ENCODE assay signal across 16 cellular contexts in genomic region chr5:149827086-149827485, GRCh38.
A peak's percentile ranks its signal among the peaks of the same experiment; 100 is the strongest.
DNase-seq lines count a peak whose midpoint lies in the region; ATAC-seq and TF ChIP-seq lines count a peak whose summit lies in the region.
"Had no signal": no experiment of that assay in that cellular context is flagged by ENCODE, and none has a peak within 500 bp of the region (broad histone marks: within the 10 kb centered on the region; RNA-seq: fewer than 3 reads in every experiment).

No MANE protein-coding gene starts in this region.

- no TSS peak for BruUV-seq in A673 (replicated peaks; lab: Mats Ljungman, UMichigan)

- WGBS in trophoblast cell (ENCODE audit: extremely low coverage, insufficient coverage, insufficient read length), result no CpG with 5 or more reads among the region's 5 CpGs
- WGBS in transverse colon (ENCODE audit: low coverage in 1 of 2), 2 donors, result 80 to 83% methylated on average over 5 of the region's 5 CpGs

- H3K14ac ChIP-seq in trophoblast cell (ENCODE audit: low read length), result no peak overlapping the region

- no peak overlapping the region for H3K4ac ChIP-seq in trophoblast cell (ENCODE audit: low read depth, low read length)

- no peak overlapping the region for H3K9ac ChIP-seq in trophoblast cell (ENCODE audit: low read length)

- no peak overlapping the region for H2AFZ ChIP-seq in trophoblast cell (ENCODE audit: insufficient read depth, low read length, poor library complexity)

- no peak overlapping the region for H3K23ac ChIP-seq in trophoblast cell (ENCODE audit: low read length)

- H3K36me3 Mint-ChIP-seq in activated naive CD4-positive, alpha-beta T cell treated with anti-CD3 and anti-CD28 coated beads, Interleukin-2, amount 50 U/mL, for 24 hours, result peaks cover 1% of the 10 kb centered on the region
- peaks cover 15% of the 10 kb centered on the region for H3K36me3 Mint-ChIP-seq in activated naive CD4-positive, alpha-beta T cell treated with anti-CD3 and anti-CD28 coated beads for 36 hours (ENCODE audit: low read depth)
- no peaks in the 10 kb centered on the region for H3K36me3 Mint-ChIP-seq in brain

- peak overlapping the region; percentile 30 for H3K27ac Mint-ChIP-seq in activated naive CD4-positive, alpha-beta T cell treated with anti-CD3 and anti-CD28 coated beads, Interleukin-2, amount 50 U/mL, for 24 hours
- no peak overlapping the region for H3K27ac Mint-ChIP-seq in activated naive CD4-positive, alpha-beta T cell treated with anti-CD3 and anti-CD28 coated beads for 36 hours
- peak overlapping the region in 4 of 5 experiments; percentile 30 to 75 (median 50) for H3K27ac Mint-ChIP-seq in brain

- H4K12ac ChIP-seq in trophoblast cell (ENCODE audit: low read depth, low read length), result no peak overlapping the region

- in situ Hi-C loops in transverse colon (cut with MboI; ENCODE audit: low pct_ligation_motif_present in 1 of 4, low pct_unique_long_range_greater_than_20kb in 1 of 4, low sequenced_read_pairs in 3 of 4) (loop anchor here in 2 of 4 donors (5.0 to 25.0 kb wide), 5 partner anchors 162 to 385 kb away; no protein-coding TSS in a partner anchor), brain microvascular endothelial cell (cut with HindIII; ENCODE audit: low pct_ligation_motif_present, low sequenced_read_pairs) (loop anchor here (25.0 kb wide), 1 partner anchor 190 kb away; no protein-coding TSS in a partner anchor)

- TF ChIP-seq EP300 in transverse colon (IDR thresholded peaks at IDR 0.05; ENCODE audit: low read depth), result no peak

- H3K27me3 ChIP-seq in trophoblast cell (ENCODE audit: insufficient read depth, low read length), result no peaks in the 10 kb centered on the region
- H3K27me3 ChIP-seq in transverse colon, result no peaks in the 10 kb centered on the region
- no peaks in the 10 kb centered on the region for H3K27me3 ChIP-seq in brain microvascular endothelial cell (replicated peaks)
- no peaks in the 10 kb centered on the region for H3K27me3 ChIP-seq in A673 (replicated peaks; ENCODE audit: insufficient read depth, low read depth, low read length, poor library complexity)
- H3K27me3 ChIP-seq: Peyer's patch had no signal

- no peaks in the 10 kb centered on the region for H3K9me3 Mint-ChIP-seq in activated naive CD4-positive, alpha-beta T cell treated with anti-CD3 and anti-CD28 coated beads, Interleukin-2, amount 50 U/mL, for 24 hours
- H3K9me3 Mint-ChIP-seq in activated naive CD4-positive, alpha-beta T cell treated with anti-CD3 and anti-CD28 coated beads for 36 hours, result no peaks in the 10 kb centered on the region
- no peaks in the 10 kb centered on the region for H3K9me3 Mint-ChIP-seq in brain

- H3K18ac ChIP-seq in trophoblast cell (ENCODE audit: low read length), result no peak overlapping the region

- no peak overlapping the region for H2AK5ac ChIP-seq in trophoblast cell (ENCODE audit: low read length)

- H3K36me3 ChIP-seq in trophoblast cell (ENCODE audit: control insufficient read depth in 1 of 2, insufficient read depth in 2 of 2, low read length in 2 of 2), result no peaks in the 10 kb centered on the region
- peaks cover 0 to 9% (median 3%) of the 10 kb centered on the region in 4 donors for H3K36me3 ChIP-seq in transverse colon
- no peaks in the 10 kb centered on the region for H3K36me3 ChIP-seq in brain microvascular endothelial cell (replicated peaks)
- H3K36me3 ChIP-seq in A673 (ENCODE audit: insufficient read depth, low read length, poor library complexity, severe bottlenecking), result no peaks in the 10 kb centered on the region

- no peak for TF ChIP-seq CTCF in brain (conservative IDR thresholded peaks at IDR 0.05)
- no peak for TF ChIP-seq CTCF in transverse colon (IDR thresholded peaks at IDR 0.05)
- TF ChIP-seq CTCF in brain microvascular endothelial cell (IDR thresholded peaks at IDR 0.05; ENCODE audit: low read depth, low read length, missing control alignments), result no peak
- no peak for TF ChIP-seq CTCF in A673 (conservative IDR thresholded peaks at IDR 0.05; ENCODE audit: low read depth, low read length)

- no peak overlapping the region for H2BK120ac ChIP-seq in trophoblast cell (ENCODE audit: insufficient read depth, low read length, poor library complexity)

- no peaks in the 10 kb centered on the region for H3K9me3 ChIP-seq in trophoblast cell (ENCODE audit: insufficient read depth, low read depth, low read length)
- H3K9me3 ChIP-seq in transverse colon, result no peaks in the 10 kb centered on the region
- no peaks in the 10 kb centered on the region for H3K9me3 ChIP-seq in A673 (ENCODE audit: low read depth, low read length, poor library complexity, severe bottlenecking)
- H3K9me3 ChIP-seq: Peyer's patch had no signal

- no peak overlapping the region for H2BK5ac ChIP-seq in trophoblast cell (ENCODE audit: low read depth, low read length, poor library complexity)

- H3K27me3 Mint-ChIP-seq in activated naive CD4-positive, alpha-beta T cell treated with anti-CD3 and anti-CD28 coated beads, Interleukin-2, amount 50 U/mL, for 24 hours, result no peaks in the 10 kb centered on the region
- no peaks in the 10 kb centered on the region for H3K27me3 Mint-ChIP-seq in activated naive CD4-positive, alpha-beta T cell treated with anti-CD3 and anti-CD28 coated beads for 36 hours (ENCODE audit: low read depth)
- H3K27me3 Mint-ChIP-seq in brain, result peaks cover 5% of the 10 kb centered on the region

- no peak overlapping the region for H4K91ac ChIP-seq in trophoblast cell (ENCODE audit: low read depth, low read length)

- TF ChIP-seq POLR2A in transverse colon (IDR thresholded peaks at IDR 0.05), result no peak

- H3K4me1 Mint-ChIP-seq in activated naive CD4-positive, alpha-beta T cell treated with anti-CD3 and anti-CD28 coated beads, Interleukin-2, amount 50 U/mL, for 24 hours, result peaks cover 4% of the 10 kb centered on the region
- H3K4me1 Mint-ChIP-seq in activated naive CD4-positive, alpha-beta T cell treated with anti-CD3 and anti-CD28 coated beads for 36 hours (ENCODE audit: low read depth), result peaks cover 7% of the 10 kb centered on the region
- H3K4me1 Mint-ChIP-seq in brain, result peaks cover 49% of the 10 kb centered on the region

- peaks cover 10% of the 10 kb centered on the region for H3K79me1 ChIP-seq in trophoblast cell (ENCODE audit: low read length)

- H4K8ac ChIP-seq in trophoblast cell (ENCODE audit: low read depth, low read length), result no peak overlapping the region

- H3K4me2 ChIP-seq in trophoblast cell (ENCODE audit: low read length), result no peak overlapping the region

- no peak overlapping the region for H3K4me3 Mint-ChIP-seq in activated naive CD4-positive, alpha-beta T cell treated with anti-CD3 and anti-CD28 coated beads, Interleukin-2, amount 50 U/mL, for 24 hours
- no peak overlapping the region for H3K4me3 Mint-ChIP-seq in activated naive CD4-positive, alpha-beta T cell treated with anti-CD3 and anti-CD28 coated beads for 36 hours
- H3K4me3 Mint-ChIP-seq in brain, result no peak overlapping the region

- no peak for ATAC-seq in HG03045 (IDR thresholded peaks at IDR 0.05; ENCODE audit: unreplicated experiment)

- no peak for DNase-seq in activated naive CD4-positive, alpha-beta T cell treated with anti-CD3 and anti-CD28 coated beads for 36 hours
- DNase-seq in trophoblast cell, result no peak
- no peak for DNase-seq in transverse colon
- DNase-seq in brain microvascular endothelial cell, result no peak
- DNase-seq in A673 (ENCODE audit: low spot score), result no peak
- DNase-seq: DMS153, Kasumi-1, NCI-H1930, NCI-H2171 treated with DMSO at 0.1 percent for 48 hours, NCI-H510A, Peyer's patch, SHP77 treated with DMSO at 0.1 percent for 48 hours had no signal

- H3K4me3 ChIP-seq in trophoblast cell (ENCODE audit: low read depth, low read length), result no peak overlapping the region
- no peak overlapping the region for H3K4me3 ChIP-seq in transverse colon
- H3K4me3 ChIP-seq in brain microvascular endothelial cell (ENCODE audit: low read depth, low read length), result no peak overlapping the region
- no peak overlapping the region for H3K4me3 ChIP-seq in A673 (ENCODE audit: low read depth, low read length, poor library complexity, severe bottlenecking)
- H3K4me3 ChIP-seq: Peyer's patch had no signal

- peak overlapping the region; percentile 21 for H3K27ac ChIP-seq in trophoblast cell (ENCODE audit: low read depth, low read length)
- H3K27ac ChIP-seq in transverse colon, result peak overlapping the region; percentile 77 to 86 (median 82)
- no peak overlapping the region for H3K27ac ChIP-seq in brain microvascular endothelial cell
- H3K27ac ChIP-seq in A673 (ENCODE audit: low read depth, low read length, poor library complexity, severe bottlenecking), result no peak overlapping the region
- H3K27ac ChIP-seq: 22Rv1 had no signal

- intact Hi-C loops in activated naive CD4-positive, alpha-beta T cell treated with anti-CD3 and anti-CD28 coated beads for 36 hours (cut with micrococcal nuclease), result loop anchor here (5.0 kb wide), 1 partner anchor 95 kb away; the partner anchor contains the start of gene PPARGC1B
- intact Hi-C loops in transverse colon (cut with DNase I; ENCODE audit: low total_unique reads), result no loop called here
- intact Hi-C loops in A673 (cut with micrococcal nuclease; ENCODE audit: unreplicated experiment), result no loop called here

- H2BK12ac ChIP-seq in trophoblast cell (ENCODE audit: low read length), result no peak overlapping the region

- CTCF ChIA-PET in activated naive CD4-positive, alpha-beta T cell treated with anti-CD3 and anti-CD28 coated beads for 36 hours (lab: Charles Lee), result interaction anchor here (0.6 to 7.3 kb wide), 15 partner anchors 11 to 209 kb away, joined by 3 to 75 read pairs (median 4); partner anchors contain the start of gene PPARGC1B
- CTCF ChIA-PET in A673 (lab: Charles Lee), result interaction anchor here (0.6 to 3.1 kb wide), 4 partner anchors 131 to 208 kb away, joined by 4 to 18 read pairs (median 11); no protein-coding TSS in a partner anchor

- POLR2A ChIA-PET in A673 (lab: Charles Lee; ENCODE audit: low non-redundant PET), result no interaction called here

- peaks cover 15 to 21% of the 10 kb centered on the region in 2 experiments for H3K4me1 ChIP-seq in trophoblast cell (ENCODE audit: control insufficient read depth in 1 of 2, insufficient read depth in 2 of 2, low read length in 2 of 2)
- H3K4me1 ChIP-seq in transverse colon, result peaks cover 16 to 49% (median 28%) of the 10 kb centered on the region in 4 donors
- peaks cover 4% of the 10 kb centered on the region for H3K4me1 ChIP-seq in A673 (ENCODE audit: insufficient read depth, low read length, poor library complexity, severe bottlenecking)

- H3K79me2 ChIP-seq in trophoblast cell (ENCODE audit: control insufficient read depth, insufficient read depth, low read length, poor library complexity), result peaks cover 4% of the 10 kb centered on the region

Comparison
In these comparisons a context has a peak if more than half of its experiments do, and no peak if none do; other contexts are left out.
1. H3K27ac ChIP-seq: peak in trophoblast cell (single experiment) and transverse colon (4 of 4); none in brain microvascular endothelial cell (single experiment) and A673 (single experiment).